ENCODE assay signal across 1 cellular context in the genomic region with DNA sequence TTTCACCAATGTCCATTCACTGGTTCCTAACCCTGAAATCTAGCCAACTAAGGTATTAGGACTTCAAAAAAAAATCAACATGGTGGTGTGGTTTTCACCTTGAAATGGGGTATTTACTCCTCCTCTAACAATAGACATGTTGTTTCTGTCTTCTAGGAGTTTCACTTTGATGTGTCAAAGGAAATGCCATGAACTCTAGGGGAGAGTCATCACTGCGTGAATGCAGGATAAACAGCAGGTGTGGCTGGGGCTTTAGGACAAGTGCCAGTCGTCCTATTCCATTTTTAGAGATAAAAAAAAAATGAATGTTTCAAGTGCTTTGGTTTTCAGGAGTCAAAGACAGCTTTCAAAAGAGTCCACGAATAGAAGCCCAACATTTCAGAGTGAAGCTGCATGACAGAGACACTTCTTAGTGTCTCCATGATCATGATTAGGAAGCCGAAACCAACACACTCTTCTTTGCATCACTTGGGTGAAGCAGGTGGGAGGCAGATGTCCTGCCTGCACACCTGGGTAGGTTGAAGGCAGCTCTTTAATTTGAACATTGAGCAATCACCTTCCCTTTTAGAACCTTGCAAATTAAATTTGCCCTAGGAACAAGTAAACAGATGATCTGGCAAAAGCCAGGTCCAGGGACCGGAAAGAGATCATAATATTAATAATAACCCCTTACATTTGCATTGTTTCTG.
TF ChIP-seq lines count a peak whose summit lies in the region.

No MANE protein-coding gene starts in this region.

TF ChIP-seq in GM12878, 131 proteins besides CTCF, POLR2A, EP300 and RAD21 (continued from another document and continues in another):
- TF ChIP-seq RELB (IDR thresholded peaks at IDR 0.05; ENCODE audit: low read depth) (peak; percentile 71; the same call in 1 of the 2 replicates), RB1 (IDR thresholded peaks at IDR 0.05; ENCODE audit: borderline replicate concordance) (no peak), ZSCAN29 (IDR thresholded peaks at IDR 0.05) (peak; percentile 40; the same call in 1 of the 2 replicates), NFIC (IDR thresholded peaks at IDR 0.05; ENCODE audit: low read depth, low read length) (peak; percentile 91), NFYA (IDR thresholded peaks at IDR 0.05; ENCODE audit: borderline replicate concordance, low read depth, low read length) (no peak), MXI1 (IDR thresholded peaks at IDR 0.05; ENCODE audit: low read depth, low read length) (no peak), FOXM1 (IDR thresholded peaks at IDR 0.05; ENCODE audit: low read depth, low read length) (peak; percentile 85), HDAC2 (IDR thresholded peaks at IDR 0.05) (no peak), TCF7 (IDR thresholded peaks at IDR 0.05; ENCODE audit: borderline replicate concordance) (peak; percentile 32; the same call in 1 of the 2 replicates), CHD1 (IDR thresholded peaks at IDR 0.05; ENCODE audit: low read depth, low read length) (no peak), NR2C1 (IDR thresholded peaks at IDR 0.05) (0 out of 2 replicates have a peak, but pooled peaks have one; percentile 11), ZNF217 (IDR thresholded peaks at IDR 0.05) (peak; percentile 87), ATF7 (IDR thresholded peaks at IDR 0.05; ENCODE audit: low read depth) (peak; percentile 49; the same call in 1 of the 2 replicates), SMC3 (IDR thresholded peaks at IDR 0.05; ENCODE audit: borderline replicate concordance, low read length) (peak; percentile 6; the same call in 1 of the 2 replicates), EED (IDR thresholded peaks at IDR 0.05; ENCODE audit: low read depth) (peak; percentile 68), JUND (IDR thresholded peaks at IDR 0.05; ENCODE audit: low read depth, low read length) (peak; percentile 74; the same call in 1 of the 2 replicates), HDAC6 (IDR thresholded peaks at IDR 0.05; ENCODE audit: unreplicated experiment) (no peak), KAT2A (conservative IDR thresholded peaks at IDR 0.05; ENCODE audit: control insufficient read depth, low read depth, low read length) (no peak), RUNX3 (IDR thresholded peaks at IDR 0.05; ENCODE audit: low read length) (peak; percentile 88), ZBED1 (IDR thresholded peaks at IDR 0.05; ENCODE audit: borderline replicate concordance) (no peak), PKNOX1 (IDR thresholded peaks at IDR 0.05) (0 out of 2 replicates have a peak, but pooled peaks have one; percentile 8), FOXK2 (IDR thresholded peaks at IDR 0.05) (peak; percentile 59), BHLHE40 (IDR thresholded peaks at IDR 0.05; ENCODE audit: borderline replicate concordance in 1 of 2, low read depth in 2 of 2, low read length in 1 of 2) (peak; percentile 28 to 41; a peak in 1 of 4 replicates), STAT3 (IDR thresholded peaks at IDR 0.05; ENCODE audit: low read depth, low read length) (peak; percentile 73; the same call in 1 of the 2 replicates), POLR2AphosphoS2 (IDR thresholded peaks at IDR 0.05; ENCODE audit: low read depth, low read length) (no peak), BCL11A (IDR thresholded peaks at IDR 0.05; ENCODE audit: low read depth, low read length) (peak; percentile 24; the same call in 1 of the 2 replicates), KLF5 (IDR thresholded peaks at IDR 0.05; ENCODE audit: partially characterized antibody) (peak; percentile 73), CREM (IDR thresholded peaks at IDR 0.05; ENCODE audit: low read depth) (peak; percentile 61; the same call in 1 of the 2 replicates), TCF12 (IDR thresholded peaks at IDR 0.05; ENCODE audit: low read depth, low read length) (peak; percentile 82), BMI1 (IDR thresholded peaks at IDR 0.05; ENCODE audit: borderline replicate concordance) (peak; percentile 57), ASH2L (IDR thresholded peaks at IDR 0.05; ENCODE audit: borderline replicate concordance, low read depth) (no peak), SMAD1 (IDR thresholded peaks at IDR 0.05; ENCODE audit: low read depth, partially characterized antibody) (no peak), MYB (IDR thresholded peaks at IDR 0.05; ENCODE audit: borderline replicate concordance, low read depth, low read length) (no peak), MEF2A (IDR thresholded peaks at IDR 0.05; ENCODE audit: insufficient read depth, low read depth, low read length) (peak; percentile 87), ATF2 (IDR thresholded peaks at IDR 0.05; ENCODE audit: low read length) (peak; percentile 83; the same call in 1 of the 2 replicates), RFX5 (IDR thresholded peaks at IDR 0.05; ENCODE audit: low read depth, low read length) (no peak), ZNF207 (IDR thresholded peaks at IDR 0.05; ENCODE audit: borderline replicate concordance) (no peak), SP1 (IDR thresholded peaks at IDR 0.05; ENCODE audit: low read depth, low read length) (peak; percentile 46), TCF3 (IDR thresholded peaks at IDR 0.05; ENCODE audit: borderline replicate concordance, insufficient read depth, low read depth, low read length) (peak; percentile 68; the same call in 1 of the 2 replicates), NR2F1 (conservative IDR thresholded peaks at IDR 0.05) (peak; percentile 87), IRF3 (IDR thresholded peaks at IDR 0.05) (no peak), SIN3A (IDR thresholded peaks at IDR 0.05; ENCODE audit: low read depth, low read length) (no peak), YY1 (IDR thresholded peaks at IDR 0.05; ENCODE audit: low read depth, low read length) (peak; percentile 56; the same call in 1 of the 2 replicates), CHD4 (IDR thresholded peaks at IDR 0.05) (no peak), IKZF2 (IDR thresholded peaks at IDR 0.05) (peak; percentile 95)
- TF ChIP-seq, protein P1, sequence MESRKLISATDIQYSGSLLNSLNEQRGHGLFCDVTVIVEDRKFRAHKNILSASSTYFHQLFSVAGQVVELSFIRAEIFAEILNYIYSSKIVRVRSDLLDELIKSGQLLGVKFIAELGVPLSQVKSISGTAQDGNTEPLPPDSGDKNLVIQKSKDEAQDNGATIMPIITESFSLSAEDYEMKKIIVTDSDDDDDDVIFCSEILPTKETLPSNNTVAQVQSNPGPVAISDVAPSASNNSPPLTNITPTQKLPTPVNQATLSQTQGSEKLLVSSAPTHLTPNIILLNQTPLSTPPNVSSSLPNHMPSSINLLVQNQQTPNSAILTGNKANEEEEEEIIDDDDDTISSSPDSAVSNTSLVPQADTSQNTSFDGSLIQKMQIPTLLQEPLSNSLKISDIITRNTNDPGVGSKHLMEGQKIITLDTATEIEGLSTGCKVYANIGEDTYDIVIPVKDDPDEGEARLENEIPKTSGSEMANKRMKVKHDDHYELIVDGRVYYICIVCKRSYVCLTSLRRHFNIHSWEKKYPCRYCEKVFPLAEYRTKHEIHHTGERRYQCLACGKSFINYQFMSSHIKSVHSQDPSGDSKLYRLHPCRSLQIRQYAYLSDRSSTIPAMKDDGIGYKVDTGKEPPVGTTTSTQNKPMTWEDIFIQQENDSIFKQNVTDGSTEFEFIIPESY (IDR thresholded peaks at IDR 0.05), result no peak
- TF ChIP-seq, protein P2, sequence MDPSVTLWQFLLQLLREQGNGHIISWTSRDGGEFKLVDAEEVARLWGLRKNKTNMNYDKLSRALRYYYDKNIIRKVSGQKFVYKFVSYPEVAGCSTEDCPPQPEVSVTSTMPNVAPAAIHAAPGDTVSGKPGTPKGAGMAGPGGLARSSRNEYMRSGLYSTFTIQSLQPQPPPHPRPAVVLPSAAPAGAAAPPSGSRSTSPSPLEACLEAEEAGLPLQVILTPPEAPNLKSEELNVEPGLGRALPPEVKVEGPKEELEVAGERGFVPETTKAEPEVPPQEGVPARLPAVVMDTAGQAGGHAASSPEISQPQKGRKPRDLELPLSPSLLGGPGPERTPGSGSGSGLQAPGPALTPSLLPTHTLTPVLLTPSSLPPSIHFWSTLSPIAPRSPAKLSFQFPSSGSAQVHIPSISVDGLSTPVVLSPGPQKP (IDR thresholded peaks at IDR 0.05; ENCODE audit: low read depth, low read length), result no peak
- TF ChIP-seq, protein P3, sequence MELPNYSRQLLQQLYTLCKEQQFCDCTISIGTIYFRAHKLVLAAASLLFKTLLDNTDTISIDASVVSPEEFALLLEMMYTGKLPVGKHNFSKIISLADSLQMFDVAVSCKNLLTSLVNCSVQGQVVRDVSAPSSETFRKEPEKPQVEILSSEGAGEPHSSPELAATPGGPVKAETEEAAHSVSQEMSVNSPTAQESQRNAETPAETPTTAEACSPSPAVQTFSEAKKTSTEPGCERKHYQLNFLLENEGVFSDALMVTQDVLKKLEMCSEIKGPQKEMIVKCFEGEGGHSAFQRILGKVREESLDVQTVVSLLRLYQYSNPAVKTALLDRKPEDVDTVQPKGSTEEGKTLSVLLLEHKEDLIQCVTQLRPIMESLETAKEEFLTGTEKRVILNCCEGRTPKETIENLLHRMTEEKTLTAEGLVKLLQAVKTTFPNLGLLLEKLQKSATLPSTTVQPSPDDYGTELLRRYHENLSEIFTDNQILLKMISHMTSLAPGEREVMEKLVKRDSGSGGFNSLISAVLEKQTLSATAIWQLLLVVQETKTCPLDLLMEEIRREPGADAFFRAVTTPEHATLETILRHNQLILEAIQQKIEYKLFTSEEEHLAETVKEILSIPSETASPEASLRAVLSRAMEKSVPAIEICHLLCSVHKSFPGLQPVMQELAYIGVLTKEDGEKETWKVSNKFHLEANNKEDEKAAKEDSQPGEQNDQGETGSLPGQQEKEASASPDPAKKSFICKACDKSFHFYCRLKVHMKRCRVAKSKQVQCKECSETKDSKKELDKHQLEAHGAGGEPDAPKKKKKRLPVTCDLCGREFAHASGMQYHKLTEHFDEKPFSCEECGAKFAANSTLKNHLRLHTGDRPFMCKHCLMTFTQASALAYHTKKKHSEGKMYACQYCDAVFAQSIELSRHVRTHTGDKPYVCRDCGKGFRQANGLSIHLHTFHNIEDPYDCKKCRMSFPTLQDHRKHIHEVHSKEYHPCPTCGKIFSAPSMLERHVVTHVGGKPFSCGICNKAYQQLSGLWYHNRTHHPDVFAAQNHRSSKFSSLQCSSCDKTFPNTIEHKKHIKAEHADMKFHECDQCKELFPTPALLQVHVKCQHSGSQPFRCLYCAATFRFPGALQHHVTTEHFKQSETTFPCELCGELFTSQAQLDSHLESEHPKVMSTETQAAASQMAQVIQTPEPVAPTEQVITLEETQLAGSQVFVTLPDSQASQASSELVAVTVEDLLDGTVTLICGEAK (IDR thresholded peaks at IDR 0.05; ENCODE audit: borderline replicate concordance), result no peak
- TF ChIP-seq, protein P4, sequence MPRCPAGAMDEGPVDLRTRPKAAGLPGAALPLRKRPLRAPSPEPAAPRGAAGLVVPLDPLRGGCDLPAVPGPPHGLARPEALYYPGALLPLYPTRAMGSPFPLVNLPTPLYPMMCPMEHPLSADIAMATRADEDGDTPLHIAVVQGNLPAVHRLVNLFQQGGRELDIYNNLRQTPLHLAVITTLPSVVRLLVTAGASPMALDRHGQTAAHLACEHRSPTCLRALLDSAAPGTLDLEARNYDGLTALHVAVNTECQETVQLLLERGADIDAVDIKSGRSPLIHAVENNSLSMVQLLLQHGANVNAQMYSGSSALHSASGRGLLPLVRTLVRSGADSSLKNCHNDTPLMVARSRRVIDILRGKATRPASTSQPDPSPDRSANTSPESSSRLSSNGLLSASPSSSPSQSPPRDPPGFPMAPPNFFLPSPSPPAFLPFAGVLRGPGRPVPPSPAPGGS (IDR thresholded peaks at IDR 0.05; ENCODE audit: borderline replicate concordance, insufficient read depth, low read depth, low read length, poor library complexity, severe bottlenecking), result no peak
